In the genomic region with DNA sequence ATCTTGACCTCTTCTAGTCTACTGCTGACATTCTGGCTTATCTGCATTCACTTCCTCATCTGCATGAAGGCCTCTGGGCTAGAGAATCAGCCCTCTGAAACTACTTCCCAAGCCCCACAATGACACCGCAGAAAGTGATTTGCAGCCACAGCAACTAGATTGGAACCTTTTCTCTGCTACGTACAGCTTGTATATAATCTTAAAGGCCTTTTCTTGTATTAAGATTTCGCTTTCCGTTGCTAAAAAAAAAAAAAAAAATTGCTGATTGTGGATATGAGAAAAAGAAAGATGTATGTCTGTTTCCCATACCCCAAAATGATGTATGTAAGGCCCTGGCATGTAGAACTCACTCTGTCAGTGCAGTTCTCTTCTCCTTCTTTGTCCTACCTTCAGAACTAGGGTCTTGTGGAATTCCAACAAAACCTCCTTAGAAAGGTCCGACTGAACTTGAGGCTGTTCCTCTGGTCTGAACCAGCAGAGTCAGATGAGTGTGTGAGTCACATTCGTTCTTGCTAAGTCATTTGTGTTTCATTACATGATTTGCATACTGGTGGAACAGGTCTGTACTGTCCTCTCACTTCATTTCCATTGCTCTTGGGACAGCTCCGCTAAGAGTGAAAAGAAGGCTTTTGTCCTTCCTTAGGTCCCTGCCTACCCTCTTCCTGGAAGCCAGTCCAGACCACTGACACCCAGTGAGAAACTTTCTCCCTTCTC, we compare ENCODE assay signal across 8 cellular contexts.
A peak's percentile ranks its signal among the peaks of the same experiment; 100 is the strongest.
DNase-seq lines count a peak whose midpoint lies in the region; ATAC-seq and TF ChIP-seq lines count a peak whose summit lies in the region.

No MANE protein-coding gene starts in this region.

- no peaks in the 10 kb centered on the region for H3K4me1 ChIP-seq in smooth muscle cell (ENCODE audit: low read depth)

- 50% methylated on average over 7 of the region's 7 CpGs for WGBS in smooth muscle cell (ENCODE audit: low lambda C conversion rate)

- no peak overlapping the region for H3K4me3 ChIP-seq in smooth muscle cell

- no peaks in the 10 kb centered on the region for H3K27me3 ChIP-seq in smooth muscle cell (ENCODE audit: low read depth)

- H3K27ac ChIP-seq in 22Rv1, result peak overlapping the region; percentile 53
- H3K27ac ChIP-seq in smooth muscle cell (ENCODE audit: low read depth), result peak overlapping the region; percentile 90

- peak overlapping the region; percentile 30 for H3K9ac ChIP-seq in smooth muscle cell (ENCODE audit: low read depth)

- peaks cover 68% of the 10 kb centered on the region for H4K20me1 ChIP-seq in smooth muscle cell (ENCODE audit: low read depth)

- no peak overlapping the region for H2AFZ ChIP-seq in smooth muscle cell (ENCODE audit: low read depth)

- H3K4me2 ChIP-seq in smooth muscle cell, result peak overlapping the region; percentile 38

- no peaks in the 10 kb centered on the region for H3F3A ChIP-seq in smooth muscle cell (ENCODE audit: low read depth)

- H3K36me3 ChIP-seq in smooth muscle cell (ENCODE audit: low read depth), result no peaks in the 10 kb centered on the region

- no peak for TF ChIP-seq CTCF in 22Rv1 (IDR thresholded peaks at IDR 0.05)
- no peak for TF ChIP-seq CTCF in smooth muscle cell (IDR thresholded peaks at IDR 0.05; ENCODE audit: borderline replicate concordance, insufficient read depth, poor library complexity, severe bottlenecking)

- peaks cover 14% of the 10 kb centered on the region for H3K79me2 ChIP-seq in smooth muscle cell (ENCODE audit: low read depth)

- H3K9me3 ChIP-seq in smooth muscle cell (replicated peaks; ENCODE audit: low read depth), result no peaks in the 10 kb centered on the region

- ATAC-seq in GM19043 (IDR thresholded peaks at IDR 0.05; ENCODE audit: low read depth, unreplicated experiment), result peak; percentile 84
- ATAC-seq in HG03108 (IDR thresholded peaks at IDR 0.05; ENCODE audit: unreplicated experiment), result peak; percentile 82

- DNase-seq in OCI-M1 (lab: John Stamatoyannopoulos, UW) (peak; percentile 84), foreskin melanocyte (peak; percentile 31), smooth muscle cell (lab: John Stamatoyannopoulos, UW; ENCODE audit: unreplicated experiment) (no peak), NCI-H146 (lab: John Stamatoyannopoulos, UW) (no peak), HuH-7.5 (ENCODE audit: low spot score) (no peak)

Comparison
In these comparisons a context has a peak if more than half of its experiments do, and no peak if none do; other contexts are left out.
1. DNase-seq: peak in OCI-M1 (single experiment) and foreskin melanocyte (single experiment); none in smooth muscle cell (single experiment), NCI-H146 (single experiment) and HuH-7.5 (single experiment).